1 cellular context compared by ENCODE assay signal in the genomic region with DNA sequence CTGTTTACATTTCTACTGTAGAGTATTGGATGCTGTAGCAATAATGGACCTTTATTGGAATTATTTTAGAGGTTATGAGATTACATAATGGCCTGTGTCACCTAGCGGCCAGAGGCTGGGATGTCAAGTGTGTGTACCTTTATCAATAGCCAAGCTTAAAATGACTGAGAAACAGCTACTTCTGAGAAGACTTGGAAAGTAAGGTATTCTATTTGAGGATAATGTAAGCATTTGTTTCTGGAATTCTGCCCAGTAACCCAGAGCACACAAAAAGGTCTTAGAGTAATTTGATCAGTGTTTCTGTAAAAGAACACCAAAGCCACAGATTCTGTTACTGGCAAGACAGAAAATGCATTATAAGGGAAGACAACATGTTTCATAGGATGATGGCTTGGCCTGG.
TF ChIP-seq lines count a peak whose summit lies in the region.

No MANE protein-coding gene starts in this region.

TF ChIP-seq in K562, 482 proteins besides CTCF, POLR2A, EP300 and RAD21 (continued from another document):
- TF ChIP-seq, protein P1, sequence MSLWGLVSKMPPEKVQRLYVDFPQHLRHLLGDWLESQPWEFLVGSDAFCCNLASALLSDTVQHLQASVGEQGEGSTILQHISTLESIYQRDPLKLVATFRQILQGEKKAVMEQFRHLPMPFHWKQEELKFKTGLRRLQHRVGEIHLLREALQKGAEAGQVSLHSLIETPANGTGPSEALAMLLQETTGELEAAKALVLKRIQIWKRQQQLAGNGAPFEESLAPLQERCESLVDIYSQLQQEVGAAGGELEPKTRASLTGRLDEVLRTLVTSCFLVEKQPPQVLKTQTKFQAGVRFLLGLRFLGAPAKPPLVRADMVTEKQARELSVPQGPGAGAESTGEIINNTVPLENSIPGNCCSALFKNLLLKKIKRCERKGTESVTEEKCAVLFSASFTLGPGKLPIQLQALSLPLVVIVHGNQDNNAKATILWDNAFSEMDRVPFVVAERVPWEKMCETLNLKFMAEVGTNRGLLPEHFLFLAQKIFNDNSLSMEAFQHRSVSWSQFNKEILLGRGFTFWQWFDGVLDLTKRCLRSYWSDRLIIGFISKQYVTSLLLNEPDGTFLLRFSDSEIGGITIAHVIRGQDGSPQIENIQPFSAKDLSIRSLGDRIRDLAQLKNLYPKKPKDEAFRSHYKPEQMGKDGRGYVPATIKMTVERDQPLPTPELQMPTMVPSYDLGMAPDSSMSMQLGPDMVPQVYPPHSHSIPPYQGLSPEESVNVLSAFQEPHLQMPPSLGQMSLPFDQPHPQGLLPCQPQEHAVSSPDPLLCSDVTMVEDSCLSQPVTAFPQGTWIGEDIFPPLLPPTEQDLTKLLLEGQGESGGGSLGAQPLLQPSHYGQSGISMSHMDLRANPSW (CRISPR knock-in tag; IDR thresholded peaks at IDR 0.05), result no peak
- no peak for TF ChIP-seq SIN3B (IDR thresholded peaks at IDR 0.05; ENCODE audit: low read depth)
- no peak for TF ChIP-seq MCM5 (IDR thresholded peaks at IDR 0.05; ENCODE audit: low read depth)
- TF ChIP-seq ZZZ3 (IDR thresholded peaks at IDR 0.05), result no peak
- TF ChIP-seq CHCHD3 (CRISPR knock-in tag; IDR thresholded peaks at IDR 0.05), result no peak
- TF ChIP-seq FOS (IDR thresholded peaks at IDR 0.05; ENCODE audit: extremely low read depth, insufficient read length), result no peak
- no peak for TF ChIP-seq NR4A1 (CRISPR knock-in tag; IDR thresholded peaks at IDR 0.05)
- TF ChIP-seq NR4A1 (tag; IDR thresholded peaks at IDR 0.05), result no peak
- no peak for TF ChIP-seq RBM14 (IDR thresholded peaks at IDR 0.05; ENCODE audit: borderline replicate concordance, insufficient read depth, low read depth, low read length)
- TF ChIP-seq, protein P2, sequence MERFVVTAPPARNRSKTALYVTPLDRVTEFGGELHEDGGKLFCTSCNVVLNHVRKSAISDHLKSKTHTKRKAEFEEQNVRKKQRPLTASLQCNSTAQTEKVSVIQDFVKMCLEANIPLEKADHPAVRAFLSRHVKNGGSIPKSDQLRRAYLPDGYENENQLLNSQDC (CRISPR knock-in tag; IDR thresholded peaks at IDR 0.05), result no peak
- TF ChIP-seq ZKSCAN1 (IDR thresholded peaks at IDR 0.05; ENCODE audit: low read depth, low read length), result no peak
TF ChIP-seq in K562: peak in this region for 0.
